ENCODE assay signal across 18 cellular contexts in the genomic region with DNA sequence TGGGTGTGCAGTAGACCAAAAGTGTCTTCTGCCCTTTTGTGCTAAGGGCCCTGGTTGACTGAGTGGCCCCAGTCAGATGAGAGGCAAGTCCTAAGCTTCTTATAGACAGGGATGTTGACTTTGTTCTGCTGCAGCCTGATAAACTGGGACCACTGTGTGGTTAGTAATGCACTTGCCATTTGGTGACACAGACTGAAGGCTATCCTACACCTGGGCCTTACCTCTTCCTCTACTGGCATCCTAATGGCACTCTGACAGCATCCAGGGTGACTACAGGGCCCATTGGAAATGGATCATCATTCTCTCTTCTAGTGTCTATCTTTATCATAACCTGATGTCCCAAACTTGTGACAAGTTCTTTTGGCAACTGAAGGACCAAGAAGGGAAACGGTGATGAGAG. TPM values are rescaled to one million over a fixed set of nuclear protein-coding genes. Genes with fewer than 3 reads are reported as not detected.
DNase-seq lines count a peak whose midpoint lies in the region; ATAC-seq and TF ChIP-seq lines count a peak whose summit lies in the region.
"Had no signal": no experiment of that assay in that cellular context is flagged by ENCODE, and none has a peak within 500 bp of the region (broad histone marks: within the 10 kb centered on the region; RNA-seq: fewer than 3 reads in every experiment).

No MANE protein-coding gene starts in this region.

- no peak for DNase-seq in activated T-cell treated with anti-CD3 and anti-CD28 coated beads, Interleukin-2, amount 50 U/mL, for 24 hours
- no peak for DNase-seq in activated T-cell treated with anti-CD3 and anti-CD28 coated beads, Interleukin-2, amount 50 U/mL, for 4 hours
- DNase-seq in chondrocyte (ENCODE audit: low spot score), result no peak
- DNase-seq in left colon, result no peak
- DNase-seq in nucleus accumbens (lab: John Stamatoyannopoulos, UW), result no peak
- DNase-seq: activated effector memory CD4-positive, alpha-beta T cell treated with anti-CD3 and anti-CD28 coated beads, Interleukin-2, amount 50 U/mL, for 16 hours; CD8-positive, alpha-beta T cell; H7; heart right ventricle; lower lobe of right lung; NCI-H1436 treated with DMSO at 0.1 percent for 48 hours; NCI-H69; posterior cingulate gyrus; SHP77 treated with DMSO at 0.1 percent for 48 hours; stimulated activated CD4-positive, alpha-beta T cell treated with anti-CD3 and anti-CD28 coated beads, Interleukin-1b, Interleukin-23, amount 100 ng/mL, for 48 hours had no signal

- H3K27ac Mint-ChIP-seq in activated T-cell treated with anti-CD3 and anti-CD28 coated beads, Interleukin-2, amount 50 U/mL, for 24 hours, result peak overlapping the region; percentile 99
- H3K27ac Mint-ChIP-seq in IgD-negative memory B cell, result peak overlapping the region in 2 of 3 donors; percentile 31 to 33
- peak overlapping the region; percentile 37 for H3K27ac Mint-ChIP-seq in chondrocyte (ENCODE audit: unreplicated experiment)
- peak overlapping the region; percentile 68 for H3K27ac Mint-ChIP-seq in stimulated activated memory B cell treated with anti-CD40 and anti-IgM and Interleukin-4, amounts not matched to agents 10 μg/mL and 1 μg/mL and 100 μg/mL, for 72 hours

- H3K27me3 Mint-ChIP-seq in activated T-cell treated with anti-CD3 and anti-CD28 coated beads, Interleukin-2, amount 50 U/mL, for 24 hours, result no peaks in the 10 kb centered on the region
- H3K27me3 Mint-ChIP-seq in activated T-cell treated with anti-CD3 and anti-CD28 coated beads, Interleukin-2, amount 50 U/mL, for 4 hours (ENCODE audit: low read depth), result no peaks in the 10 kb centered on the region
- H3K27me3 Mint-ChIP-seq in IgD-negative memory B cell, result no peaks in the 10 kb centered on the region
- H3K27me3 Mint-ChIP-seq in chondrocyte (ENCODE audit: low read depth), result no peaks in the 10 kb centered on the region
- no peaks in the 10 kb centered on the region for H3K27me3 Mint-ChIP-seq in stimulated activated memory B cell treated with anti-CD40 and anti-IgM and Interleukin-4, amounts not matched to agents 10 μg/mL and 1 μg/mL and 100 μg/mL, for 72 hours

- H3K4me1 Mint-ChIP-seq in activated T-cell treated with anti-CD3 and anti-CD28 coated beads, Interleukin-2, amount 50 U/mL, for 24 hours (ENCODE audit: low read depth), result peaks cover 59% of the 10 kb centered on the region
- H3K4me1 Mint-ChIP-seq in activated T-cell treated with anti-CD3 and anti-CD28 coated beads, Interleukin-2, amount 50 U/mL, for 4 hours (ENCODE audit: low read depth), result peaks cover 64% of the 10 kb centered on the region
- peaks cover 23 to 48% (median 36%) of the 10 kb centered on the region in 3 donors for H3K4me1 Mint-ChIP-seq in IgD-negative memory B cell
- peaks cover 38% of the 10 kb centered on the region for H3K4me1 Mint-ChIP-seq in chondrocyte (ENCODE audit: low read depth)
- H3K4me1 Mint-ChIP-seq in stimulated activated memory B cell treated with anti-CD40 and anti-IgM and Interleukin-4, amounts not matched to agents 10 μg/mL and 1 μg/mL and 100 μg/mL, for 72 hours, result peaks cover 85% of the 10 kb centered on the region

- TF ChIP-seq CTCF in chondrocyte (IDR thresholded peaks at IDR 0.05), result no peak

- intact Hi-C loops in left colon (cut with DNase I, micrococcal nuclease), result loop anchor here in 1 of 2 donors (10.0 kb wide), 2 partner anchors 74 to 104 kb away; a partner anchor contains a TSS

- peaks cover 2% of the 10 kb centered on the region for H3K9me3 Mint-ChIP-seq in activated T-cell treated with anti-CD3 and anti-CD28 coated beads, Interleukin-2, amount 50 U/mL, for 24 hours
- H3K9me3 Mint-ChIP-seq in activated T-cell treated with anti-CD3 and anti-CD28 coated beads, Interleukin-2, amount 50 U/mL, for 4 hours, result no peaks in the 10 kb centered on the region
- H3K9me3 Mint-ChIP-seq in IgD-negative memory B cell (no peaks in the 10 kb centered on the region), chondrocyte (ENCODE audit: low read depth) (no peaks in the 10 kb centered on the region)
- no peaks in the 10 kb centered on the region for H3K9me3 Mint-ChIP-seq in stimulated activated memory B cell treated with anti-CD40 and anti-IgM and Interleukin-4, amounts not matched to agents 10 μg/mL and 1 μg/mL and 100 μg/mL, for 72 hours
- H3K9me3 Mint-ChIP-seq: CD8-positive, alpha-beta T cell had no signal

- peaks cover 91% of the 10 kb centered on the region for H3K36me3 Mint-ChIP-seq in activated T-cell treated with anti-CD3 and anti-CD28 coated beads, Interleukin-2, amount 50 U/mL, for 24 hours (ENCODE audit: low read depth)
- H3K36me3 Mint-ChIP-seq in activated T-cell treated with anti-CD3 and anti-CD28 coated beads, Interleukin-2, amount 50 U/mL, for 4 hours (ENCODE audit: insufficient read depth), result peaks cover 33% of the 10 kb centered on the region
- peaks cover 5% of the 10 kb centered on the region for H3K36me3 Mint-ChIP-seq in IgD-negative memory B cell
- H3K36me3 Mint-ChIP-seq in chondrocyte (ENCODE audit: low read depth), result peaks cover 8% of the 10 kb centered on the region
- H3K36me3 Mint-ChIP-seq in stimulated activated memory B cell treated with anti-CD40 and anti-IgM and Interleukin-4, amounts not matched to agents 10 μg/mL and 1 μg/mL and 100 μg/mL, for 72 hours, result peaks cover 41% of the 10 kb centered on the region

- peak overlapping the region; percentile 8 for H3K4me3 Mint-ChIP-seq in activated T-cell treated with anti-CD3 and anti-CD28 coated beads, Interleukin-2, amount 50 U/mL, for 24 hours
- H3K4me3 Mint-ChIP-seq in activated T-cell treated with anti-CD3 and anti-CD28 coated beads, Interleukin-2, amount 50 U/mL, for 4 hours, result no peak overlapping the region
- H3K4me3 Mint-ChIP-seq in IgD-negative memory B cell, result peak overlapping the region in 2 of 4 donors; percentile 32 to 76
- no peak overlapping the region for H3K4me3 Mint-ChIP-seq in chondrocyte (ENCODE audit: unreplicated experiment)
- H3K4me3 Mint-ChIP-seq in stimulated activated memory B cell treated with anti-CD40 and anti-IgM and Interleukin-4, amounts not matched to agents 10 μg/mL and 1 μg/mL and 100 μg/mL, for 72 hours, result no peak overlapping the region
- H3K4me3 Mint-ChIP-seq: CD8-positive, alpha-beta T cell had no signal

- no peak for ATAC-seq in activated T-cell treated with anti-CD3 and anti-CD28 coated beads, Interleukin-2, amount 50 U/mL, for 4 hours
- no peak for ATAC-seq in stimulated activated memory B cell treated with anti-CD40 and anti-IgM and Interleukin-4, amounts not matched to agents 10 μg/mL and 1 μg/mL and 100 μg/mL, for 72 hours
- ATAC-seq in left colon, result no peak
- ATAC-seq in HG03354 (IDR thresholded peaks at IDR 0.05; ENCODE audit: poor library complexity, severe bottlenecking, unreplicated experiment), result no peak
- ATAC-seq: CD8-positive, alpha-beta T cell; heart right ventricle; lower lobe of right lung had no signal

RNA-seq across cellular contexts. Expression of a gene that starts 3.3 kb away (rescaled TPM):
- total RNA-seq in activated T-cell treated with anti-CD3 and anti-CD28 coated beads, Interleukin-2, amount 50 U/mL, for 4 hours, result 10 to 100 TPM; 52.6 to 59.9 (median 59.4) TPM
- polyA plus RNA-seq in IgD-negative memory B cell, result 94.0 TPM
- total RNA-seq in chondrocyte (34.6 to 52.9 TPM (median 35.3 TPM) in 3 replicates), left colon (10 to 100 TPM; 34.4 to 40.8 TPM)

RNA-seq across cellular contexts. Expression of a gene that starts 9.5 kb away (rescaled TPM):
- 10 to 100 TPM; 53.2 to 65.1 (median 56.5) TPM for total RNA-seq in activated T-cell treated with anti-CD3 and anti-CD28 coated beads, Interleukin-2, amount 50 U/mL, for 4 hours
- polyA plus RNA-seq in IgD-negative memory B cell, result 26.5 TPM
- total RNA-seq in chondrocyte, result 44.4 to 53.8 TPM (median 53.7 TPM) in 3 replicates
- 10 to 100 TPM; 70.8 to 97.3 TPM for total RNA-seq in left colon

RNA-seq across cellular contexts. Expression of a gene that starts 9.8 kb away (rescaled TPM):
- total RNA-seq in activated T-cell treated with anti-CD3 and anti-CD28 coated beads, Interleukin-2, amount 50 U/mL, for 4 hours, result 1 to 10 TPM; 3.1 to 5.6 (median 3.6) TPM
- 2.9 TPM for polyA plus RNA-seq in IgD-negative memory B cell
- 5.2 to 6.1 TPM (median 5.5 TPM) in 3 replicates for total RNA-seq in chondrocyte
- total RNA-seq in left colon, result 1 to 10 TPM; 2.0 to 2.5 TPM

RNA-seq across cellular contexts. Expression of a gene that starts 40.5 kb away (rescaled TPM):
- under 1 TPM in 2 of 3 donors, not detected in 1; 0.03 to 0.05 TPM for total RNA-seq in activated T-cell treated with anti-CD3 and anti-CD28 coated beads, Interleukin-2, amount 50 U/mL, for 4 hours
- polyA plus RNA-seq in IgD-negative memory B cell, result not detected
- total RNA-seq in chondrocyte, result 20.0 to 32.1 TPM (median 21.0 TPM) in 3 replicates
- total RNA-seq in left colon, result 10 to 100 TPM; 11.7 to 13.2 TPM

Comparison
In these comparisons a context has a peak if more than half of its experiments do, and no peak if none do; other contexts are left out.
1. H3K27ac Mint-ChIP-seq: peak in every context shown above with its lines; median percentile 99 in activated T-cell treated with anti-CD3 and anti-CD28 coated beads, Interleukin-2, amount 50 U/mL, for 24 hours; 68 in stimulated activated memory B cell treated with anti-CD40 and anti-IgM and Interleukin-4, amounts not matched to agents 10 μg/mL and 1 μg/mL and 100 μg/mL, for 72 hours; 37 in chondrocyte; 32 in IgD-negative memory B cell.